1 cellular context compared by ENCODE assay signal in genomic region chr17:81910840-81911276, GRCh38.
TF ChIP-seq lines count a peak whose summit lies in the region.

No MANE protein-coding gene starts in this region.

TF ChIP-seq in endothelial cell of umbilical vein, 7 proteins besides CTCF, POLR2A, EP300 and RAD21:
- TF ChIP-seq FOS (IDR thresholded peaks at IDR 0.05; ENCODE audit: borderline replicate concordance, insufficient read depth, low read length) (no peak), EZH2 (IDR thresholded peaks at IDR 0.05; ENCODE audit: borderline replicate concordance, low read depth, low read length, severe bottlenecking) (no peak), GATA2 (IDR thresholded peaks at IDR 0.05; ENCODE audit: insufficient read depth, insufficient read length, low read depth, low read length) (no peak), JUN (IDR thresholded peaks at IDR 0.05; ENCODE audit: borderline replicate concordance, insufficient read depth, insufficient read length, low read depth) (no peak), MYC (IDR thresholded peaks at IDR 0.05; ENCODE audit: low read depth, low read length) (no peak), POLR2AphosphoS5 (IDR thresholded peaks at IDR 0.05; ENCODE audit: insufficient read depth, low read depth, low read length) (no peak)
- TF ChIP-seq, protein P1, sequence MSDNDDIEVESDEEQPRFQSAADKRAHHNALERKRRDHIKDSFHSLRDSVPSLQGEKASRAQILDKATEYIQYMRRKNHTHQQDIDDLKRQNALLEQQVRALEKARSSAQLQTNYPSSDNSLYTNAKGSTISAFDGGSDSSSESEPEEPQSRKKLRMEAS (IDR thresholded peaks at IDR 0.05; ENCODE audit: insufficient read depth, insufficient read length) = no peak
TF ChIP-seq in endothelial cell of umbilical vein: peak in this region for 0.
